1 cellular context compared by ENCODE assay signal in the genomic region with DNA sequence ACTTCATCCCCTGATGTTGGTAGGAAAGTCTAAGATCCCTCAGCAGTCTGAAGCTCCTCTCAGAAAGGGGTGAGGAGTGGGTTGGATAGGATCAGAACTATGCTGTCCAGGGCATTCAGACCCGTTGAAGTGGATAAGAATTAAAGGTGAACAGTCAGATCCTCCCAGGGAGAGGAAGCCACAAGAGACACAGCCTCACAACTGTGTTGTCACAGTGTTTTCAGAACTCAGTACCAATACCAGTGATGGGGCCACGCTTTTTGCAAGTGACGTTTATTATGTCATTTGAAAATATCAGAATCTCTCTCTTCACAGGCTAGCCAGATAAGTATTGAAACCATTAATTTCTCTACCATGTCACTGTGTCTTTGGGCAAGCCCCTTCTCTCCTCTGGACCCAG.
A peak's percentile ranks its signal among the peaks of the same experiment; 100 is the strongest.
TF ChIP-seq lines count a peak whose summit lies in the region.

No MANE protein-coding gene starts in this region.

TF ChIP-seq in K562, 482 proteins besides CTCF, POLR2A, EP300 and RAD21 (continued from another document):
- TF ChIP-seq NFRKB (IDR thresholded peaks at IDR 0.05; ENCODE audit: low read depth): no peak
- TF ChIP-seq ZFX (CRISPR knock-in tag; IDR thresholded peaks at IDR 0.05): 0 out of 2 replicates have a peak, but pooled peaks have one; percentile 2
- no peak for TF ChIP-seq PCBP2 (IDR thresholded peaks at IDR 0.05; ENCODE audit: low read depth, low read length, poor library complexity, severe bottlenecking)
- TF ChIP-seq ZNF277 (CRISPR knock-in tag; IDR thresholded peaks at IDR 0.05; ENCODE audit: borderline replicate concordance): no peak
